13 cellular contexts compared by ENCODE assay signal in the genomic region with DNA sequence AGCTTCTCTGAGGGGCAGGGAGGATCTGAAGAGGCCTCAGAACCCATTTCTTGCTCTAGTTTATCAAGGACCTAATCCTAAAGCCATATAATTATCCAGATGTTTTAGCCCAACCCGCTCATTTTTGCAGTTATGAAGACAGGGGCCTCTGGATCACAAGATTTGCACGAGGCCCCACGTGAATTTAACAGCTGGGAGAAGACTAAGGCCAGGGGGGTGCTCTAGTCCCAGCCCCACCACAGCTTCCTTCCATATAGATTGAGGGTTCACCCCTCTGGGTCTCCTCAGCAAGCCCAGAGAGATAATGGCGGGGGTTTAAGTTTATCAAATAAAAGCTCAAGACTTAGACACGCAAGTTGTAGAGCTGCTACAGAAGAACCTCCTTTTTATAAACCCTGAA. TPM values are rescaled to one million over a fixed set of nuclear protein-coding genes. Genes with fewer than 3 reads are reported as not detected.
DNase-seq lines count a peak whose midpoint lies in the region; ATAC-seq and TF ChIP-seq lines count a peak whose summit lies in the region.
"Had no signal": no experiment of that assay in that cellular context is flagged by ENCODE, and none has a peak within 500 bp of the region (broad histone marks: within the 10 kb centered on the region; RNA-seq: fewer than 3 reads in every experiment).

No MANE protein-coding gene starts in this region.

- no peak overlapping the region for H3K4me2 ChIP-seq in neural progenitor cell

- TF ChIP-seq POLR2A in esophagus squamous epithelium (IDR thresholded peaks at IDR 0.05) (no peak), transverse colon (IDR thresholded peaks at IDR 0.05) (no peak)

- H3K9ac ChIP-seq in neural progenitor cell: no peak overlapping the region

- DNase-seq in DMS 273 (lab: John Stamatoyannopoulos, UW; ENCODE audit: unreplicated experiment): peak; percentile 48
- DNase-seq in DMS 273 treated with DMSO at 0.1 percent for 48 hours (lab: John Stamatoyannopoulos, UW): no peak
- DNase-seq in esophagus squamous epithelium (lab: John Stamatoyannopoulos, UW): no peak
- DNase-seq in neural progenitor cell (ENCODE audit: low spot score): no peak
- DNase-seq in transverse colon: no peak
- DNase-seq in SKM-1 treated with dmso at 0.1 percent for 144 hours (lab: John Stamatoyannopoulos, UW; ENCODE audit: unreplicated experiment): no peak
- DNase-seq in germinal center (ENCODE audit: low spot score): no peak
- DNase-seq: activated CD4-positive, alpha-beta T cell treated with anti-CD3 and anti-CD28 coated beads for 1 hour; activated naive CD4-positive, alpha-beta T cell treated with anti-CD3 and anti-CD28 coated beads, Interleukin-2, amount 10 ng/mL, durations not matched to agents 7 days and 5 days; NCI-H524 treated with DMSO at 0.1 percent for 48 hours; SIG-M5 had no signal

- H3F3A ChIP-seq in neural progenitor cell (ENCODE audit: low read depth): no peaks in the 10 kb centered on the region

- no peak for TF ChIP-seq EP300 in transverse colon (IDR thresholded peaks at IDR 0.05; ENCODE audit: low read depth)

- peaks cover 0 to 13% (median 0%) of the 10 kb centered on the region in 3 donors for H3K9me3 ChIP-seq in esophagus squamous epithelium
- no peaks in the 10 kb centered on the region for H3K9me3 ChIP-seq in neural progenitor cell (ENCODE audit: low read depth)
- peaks cover 0 to 4% of the 10 kb centered on the region in 2 donors for H3K9me3 ChIP-seq in transverse colon

- no peaks in the 10 kb centered on the region for H4K20me1 ChIP-seq in neural progenitor cell (ENCODE audit: low read depth)

- H3K27me3 Mint-ChIP-seq in neural progenitor cell (ENCODE audit: insufficient read depth, low read depth): peaks cover 10% of the 10 kb centered on the region
- H3K27me3 Mint-ChIP-seq: activated naive CD4-positive, alpha-beta T cell treated with anti-CD3 and anti-CD28 coated beads, Interleukin-2, amount 10 ng/mL, durations not matched to agents 7 days and 5 days had no signal

- peaks cover 24% of the 10 kb centered on the region for H3K9me3 Mint-ChIP-seq in neural progenitor cell

- H3K4me1 ChIP-seq in esophagus squamous epithelium: peaks cover 15 to 65% (median 48%) of the 10 kb centered on the region in 3 donors
- peaks cover 10% of the 10 kb centered on the region for H3K4me1 ChIP-seq in neural progenitor cell
- peaks cover 7 to 33% (median 16%) of the 10 kb centered on the region in 4 donors for H3K4me1 ChIP-seq in transverse colon

- H3K4me3 Mint-ChIP-seq in neural progenitor cell: no peak overlapping the region
- H3K4me3 Mint-ChIP-seq: activated naive CD4-positive, alpha-beta T cell treated with anti-CD3 and anti-CD28 coated beads, Interleukin-2, amount 10 ng/mL, durations not matched to agents 7 days and 5 days had no signal

- TF ChIP-seq CTCF in esophagus squamous epithelium (IDR thresholded peaks at IDR 0.05) (no peak), neural progenitor cell (IDR thresholded peaks at IDR 0.05) (no peak), transverse colon (IDR thresholded peaks at IDR 0.05) (no peak)

- WGBS in esophagus squamous epithelium, 2 donors: 79 to 80% methylated on average over 5 of the region's 5 CpGs
- WGBS in transverse colon (ENCODE audit: low coverage in 1 of 2), 2 donors: 68 to 86% methylated on average over 2 to 5 of the region's 5 CpGs

- H3K27me3 ChIP-seq in esophagus squamous epithelium (no peaks in the 10 kb centered on the region), neural progenitor cell (no peaks in the 10 kb centered on the region), transverse colon (no peaks in the 10 kb centered on the region)

- H3K36me3 Mint-ChIP-seq in neural progenitor cell: peaks cover 8% of the 10 kb centered on the region
- H3K36me3 Mint-ChIP-seq: activated naive CD4-positive, alpha-beta T cell treated with anti-CD3 and anti-CD28 coated beads, Interleukin-2, amount 10 ng/mL, durations not matched to agents 7 days and 5 days had no signal

- no peaks in the 10 kb centered on the region for H3K79me2 ChIP-seq in neural progenitor cell (ENCODE audit: low read depth)

- in situ Hi-C loops in transverse colon (cut with MboI; ENCODE audit: low pct_ligation_motif_present in 1 of 4, low pct_unique_long_range_greater_than_20kb in 1 of 4, low sequenced_read_pairs in 3 of 4): no loop called here

- intact Hi-C loops in esophagus squamous epithelium (cut with DNase I) (no loop called here), transverse colon (cut with DNase I; ENCODE audit: low total_unique reads) (no loop called here)

- H3K27ac Mint-ChIP-seq in neural progenitor cell: peak overlapping the region; percentile 99
- H3K27ac Mint-ChIP-seq: activated naive CD4-positive, alpha-beta T cell treated with anti-CD3 and anti-CD28 coated beads, Interleukin-2, amount 10 ng/mL, durations not matched to agents 7 days and 5 days had no signal

- ATAC-seq in HG02938 (IDR thresholded peaks at IDR 0.05; ENCODE audit: unreplicated experiment): no peak

- H3K4me3 ChIP-seq in esophagus squamous epithelium: no peak overlapping the region
- H3K4me3 ChIP-seq in neural progenitor cell: no peak overlapping the region
- H3K4me3 ChIP-seq in transverse colon: no peak overlapping the region

- peak overlapping the region; percentile 69 to 93 (median 86) for H3K27ac ChIP-seq in esophagus squamous epithelium
- no peak overlapping the region for H3K27ac ChIP-seq in neural progenitor cell
- H3K27ac ChIP-seq in transverse colon: peak overlapping the region; percentile 86 to 91 (median 88)
- H3K27ac ChIP-seq: 22Rv1 had no signal

- H3K4me1 Mint-ChIP-seq in neural progenitor cell: peaks cover 41% of the 10 kb centered on the region

- H3K36me3 ChIP-seq in esophagus squamous epithelium: no peaks in the 10 kb centered on the region
- H3K36me3 ChIP-seq in neural progenitor cell: no peaks in the 10 kb centered on the region
- H3K36me3 ChIP-seq in transverse colon: no peaks in the 10 kb centered on the region

- H2AFZ ChIP-seq in neural progenitor cell (replicated peaks): peak overlapping the region; percentile 87

RNA-seq across cellular contexts. Expression of a gene that starts 7.5 kb away (rescaled TPM):
- total RNA-seq in esophagus squamous epithelium (not detected), neural progenitor cell (ENCODE audit: low replicate concordance) (not detected in 2 replicates), transverse colon (not detected)

RNA-seq across cellular contexts. Expression of a gene that starts 28.2 kb away (rescaled TPM):
- total RNA-seq in esophagus squamous epithelium (not detected), neural progenitor cell (ENCODE audit: low replicate concordance) (0.50 TPM in 1 of 2 replicates, not detected in the other), transverse colon (not detected)
